Comparison of ENCODE assay signal across 22 cellular contexts in genomic region chr3:153045150-153045549, GRCh38.
DNase-seq lines count a peak whose midpoint lies in the region; ATAC-seq, FAIRE-seq and TF ChIP-seq lines count a peak whose summit lies in the region.
"Had no signal": no experiment of that assay in that cellular context is flagged by ENCODE, and none has a peak within 500 bp of the region (broad histone marks: within the 10 kb centered on the region; RNA-seq: fewer than 3 reads in every experiment).

No MANE protein-coding gene starts in this region.

- H3K36me3 ChIP-seq in HCT116 (ENCODE audit: control insufficient read depth in 1 of 2, insufficient read depth in 2 of 2, low read length in 2 of 2), result no peaks in the 10 kb centered on the region
- H3K36me3 ChIP-seq in H1 (ENCODE audit: control insufficient read depth in 2 of 4, insufficient read depth in 4 of 4, low read length in 3 of 4), result no peaks in the 10 kb centered on the region
- H3K36me3 ChIP-seq: BLaER1 treated with 17β-estradiol and CSF1 and Interleukin-3, amounts not matched to agents 10 nM and 100 nM; HAP-1 had no signal

- no peak overlapping the region for H2BK12ac ChIP-seq in H1 (ENCODE audit: low read depth, low read length)

- H2BK5ac ChIP-seq in H1 (ENCODE audit: low read depth, low read length), result no peak overlapping the region

- no peaks in the 10 kb centered on the region for H3K9me2 ChIP-seq in HCT116 (ENCODE audit: insufficient read depth)

- H3K14ac ChIP-seq in H1 (ENCODE audit: insufficient read length), result no peak overlapping the region

- no peaks in the 10 kb centered on the region for H3K36me3 Mint-ChIP-seq in activated CD8-positive, alpha-beta memory T cell treated with anti-CD3 and anti-CD28 coated beads, Interleukin-2, amount 10 ng/mL, durations not matched to agents 7 days and 5 days

- H4K20me1 ChIP-seq in HCT116 (ENCODE audit: insufficient read depth) (no peaks in the 10 kb centered on the region), H1 (replicated peaks in 1 of 2; ENCODE audit: control insufficient read depth in 1 of 2, insufficient read depth in 2 of 2, low read length in 2 of 2) (no peaks in the 10 kb centered on the region)
- H4K20me1 ChIP-seq: BLaER1 treated with 17β-estradiol and CSF1 and Interleukin-3, amounts not matched to agents 10 nM and 100 nM had no signal

- H2AK5ac ChIP-seq in H1 (ENCODE audit: low read depth, low read length), result no peak overlapping the region

- H3K4me3 ChIP-seq in HCT116 (replicated peaks in 1 of 2; ENCODE audit: low read depth in 1 of 2, low read length in 2 of 2) (no peak overlapping the region), H1 (ENCODE audit: extremely low read depth in 1 of 4, insufficient read depth in 2 of 4, low read depth in 3 of 4, low read length in 4 of 4) (no peak overlapping the region)
- H3K4me3 ChIP-seq: BLaER1 treated with 17β-estradiol and CSF1 and Interleukin-3, amounts not matched to agents 10 nM and 100 nM; HAP-1 had no signal

- H2BK120ac ChIP-seq in H1 (replicated peaks; ENCODE audit: low read depth, low read length), result no peak overlapping the region

- no peak for DNase-seq in activated CD8-positive, alpha-beta memory T cell treated with anti-CD3 and anti-CD28 coated beads, Interleukin-2, amount 10 ng/mL, durations not matched to agents 7 days and 5 days
- no peak for DNase-seq in activated CD8-positive, alpha-beta memory T cell treated with anti-CD3 and anti-CD28 coated beads for 24 hours
- no peak for DNase-seq in HCT116 (ENCODE audit: low read depth, low spot score)
- DNase-seq in H1 (ENCODE audit: low read depth in 1 of 2, low spot score in 2 of 2), result no peak
- DNase-seq: 8988T; CD8-positive, alpha-beta memory T cell; COR-L47; HFFc6; IMR-90; Karpas-422; KBM-7 had no signal

- H3K79me2 ChIP-seq in HCT116 (ENCODE audit: insufficient read depth, low read length), result no peaks in the 10 kb centered on the region
- no peaks in the 10 kb centered on the region for H3K79me2 ChIP-seq in H1 (ENCODE audit: control insufficient read depth in 1 of 2, insufficient read depth in 2 of 2, low read length in 2 of 2)

- H3K27me3 ChIP-seq in HCT116 (ENCODE audit: insufficient read depth, low read length), result no peaks in the 10 kb centered on the region
- no peaks in the 10 kb centered on the region for H3K27me3 ChIP-seq in H1 (replicated peaks in 1 of 4; ENCODE audit: control insufficient read depth in 3 of 4, extremely low read depth in 1 of 4, insufficient read depth in 3 of 4, low read length in 3 of 4)
- H3K27me3 ChIP-seq: BLaER1 treated with 17β-estradiol and CSF1 and Interleukin-3, amounts not matched to agents 10 nM and 100 nM had no signal

- CTCF ChIA-PET in activated CD8-positive, alpha-beta memory T cell treated with anti-CD3 and anti-CD28 coated beads, Interleukin-2, amount 10 ng/mL, durations not matched to agents 7 days and 5 days (lab: Charles Lee), result no interaction called here
- CTCF ChIA-PET in HCT116 (lab: Charles Lee), result no interaction called here
- CTCF ChIA-PET in H1 (lab: Charles Lee; ENCODE audit: partially characterized antibody), result interaction anchor here (0.6 kb wide), 1 partner anchor 334 kb away, joined by 3 read pairs; no protein-coding TSS in a partner anchor

- H3K56ac ChIP-seq in H1 (replicated peaks; ENCODE audit: insufficient read length, low read depth, low read length), result no peak overlapping the region

- peaks cover 6% of the 10 kb centered on the region for H3K4me1 Mint-ChIP-seq in activated CD8-positive, alpha-beta memory T cell treated with anti-CD3 and anti-CD28 coated beads, Interleukin-2, amount 10 ng/mL, durations not matched to agents 7 days and 5 days
- H3K4me1 Mint-ChIP-seq: B cell had no signal

- H3K4me1 ChIP-seq in HCT116 (ENCODE audit: control insufficient read depth in 1 of 2, insufficient read depth in 2 of 2, low read length in 2 of 2), result peaks cover 6 to 21% of the 10 kb centered on the region in 2 experiments; a peak in 3 of 4 replicates
- no peaks in the 10 kb centered on the region for H3K4me1 ChIP-seq in H1 (replicated peaks in 1 of 4; ENCODE audit: control insufficient read depth in 3 of 4, insufficient read depth in 4 of 4, low read length in 3 of 4)

- H2BK20ac ChIP-seq in H1 (ENCODE audit: low read length), result no peak overlapping the region

- no peak overlapping the region for H3K23ac ChIP-seq in H1 (ENCODE audit: insufficient read length)

- H3K79me1 ChIP-seq in H1 (ENCODE audit: low read depth, low read length), result no peaks in the 10 kb centered on the region

- H3K4ac ChIP-seq in H1 (replicated peaks; ENCODE audit: insufficient read length, low read depth, low read length), result no peak overlapping the region

- H3K9me3 ChIP-seq in HCT116 (ENCODE audit: control insufficient read depth in 1 of 2, insufficient read depth in 1 of 2, low read depth in 1 of 2, low read length in 2 of 2), result no peaks in the 10 kb centered on the region
- H3K9me3 ChIP-seq in H1 (ENCODE audit: insufficient read depth in 2 of 2, low read depth in 1 of 2, low read length in 1 of 2), result no peaks in the 10 kb centered on the region
- H3K9me3 ChIP-seq: BLaER1 treated with 17β-estradiol and CSF1 and Interleukin-3, amounts not matched to agents 10 nM and 100 nM; HAP-1 had no signal

- no peak overlapping the region for H3K4me3 Mint-ChIP-seq in activated CD8-positive, alpha-beta memory T cell treated with anti-CD3 and anti-CD28 coated beads, Interleukin-2, amount 10 ng/mL, durations not matched to agents 7 days and 5 days
- H3K4me3 Mint-ChIP-seq: B cell; CD8-positive, alpha-beta memory T cell; HFFc6 had no signal

- POLR2A ChIA-PET in HCT116 (lab: Charles Lee) (no interaction called here), H1 (lab: Charles Lee; ENCODE audit: partially characterized antibody) (interaction anchor here (1.0 kb wide), 1 partner anchor 116 kb away, joined by 3 read pairs; no protein-coding TSS in a partner anchor)

- no peak overlapping the region for H4K5ac ChIP-seq in H1 (ENCODE audit: insufficient read length, low read depth, low read length)

- no peak for ATAC-seq in activated CD8-positive, alpha-beta memory T cell treated with anti-CD3 and anti-CD28 coated beads, Interleukin-2, amount 10 ng/mL, durations not matched to agents 7 days and 5 days
- ATAC-seq in HCT116 (no peak), GM21619 (IDR thresholded peaks at IDR 0.05; ENCODE audit: unreplicated experiment) (no peak), HG03097 (IDR thresholded peaks at IDR 0.05; ENCODE audit: low FRiP score, unreplicated experiment) (no peak), HG02885 (IDR thresholded peaks at IDR 0.05; ENCODE audit: poor library complexity, unreplicated experiment) (no peak)

- intact Hi-C loops in HCT116 (cut with micrococcal nuclease), result no loop called here

- TF ChIP-seq CTCF in HCT116 (IDR thresholded peaks at IDR 0.05 in 2 of 3, conservative IDR thresholded peaks at IDR 0.05 in 1 of 3; ENCODE audit: borderline replicate concordance in 1 of 3, insufficient read depth in 1 of 3, low read depth in 2 of 3, low read length in 2 of 3) (no peak), H1 (IDR thresholded peaks at IDR 0.05; ENCODE audit: control extremely low read depth in 1 of 3, insufficient read depth in 1 of 3, low read depth in 1 of 3, low read length in 3 of 3) (no peak)

- H2BK15ac ChIP-seq in H1 (ENCODE audit: low read length), result no peak overlapping the region

- BruUV-seq in HCT116 (replicated peaks; lab: Mats Ljungman, UMichigan), result no TSS peak

- H4K8ac ChIP-seq in H1 (ENCODE audit: extremely low read depth, insufficient read depth, low read length), result no peak overlapping the region

- TF ChIP-seq RAD21 in HCT116 (IDR thresholded peaks at IDR 0.05; ENCODE audit: low read depth) (no peak), H1 (IDR thresholded peaks at IDR 0.05 in 1 of 2, conservative IDR thresholded peaks at IDR 0.05 in 1 of 2; ENCODE audit: low read depth in 2 of 2, low read length in 2 of 2) (no peak)

- no peak overlapping the region for H4K91ac ChIP-seq in H1 (replicated peaks; ENCODE audit: insufficient read length, low read length)

- H3K27ac ChIP-seq in HCT116 (ENCODE audit: low read depth, low read length) (no peak overlapping the region), H1 (ENCODE audit: low read depth, low read length) (no peak overlapping the region)
- H3K27ac ChIP-seq: BLaER1 treated with 17β-estradiol and CSF1 and Interleukin-3, amounts not matched to agents 10 nM and 100 nM; HL-60 had no signal

- H3K9me3 Mint-ChIP-seq in activated CD8-positive, alpha-beta memory T cell treated with anti-CD3 and anti-CD28 coated beads, Interleukin-2, amount 10 ng/mL, durations not matched to agents 7 days and 5 days (ENCODE audit: low read depth), result no peaks in the 10 kb centered on the region
- H3K9me3 Mint-ChIP-seq: CD8-positive, alpha-beta memory T cell; HFFc6 had no signal

- RAD21 ChIA-PET in HCT116 (lab: Charles Lee; ENCODE audit: low non-redundant PET in 1 of 2, low total read pairs in 2 of 2, uncharacterized antibody in 2 of 2, unreplicated experiment in 2 of 2), result no interaction called here

- peak overlapping the region; percentile 66 for H2AFZ ChIP-seq in HCT116 (ENCODE audit: low read depth, low read length, poor library complexity, severe bottlenecking)
- H2AFZ ChIP-seq in H1 (ENCODE audit: low read length), result peak overlapping the region; percentile 52; the same call in 1 of the 2 replicates

- no peak overlapping the region for H3K4me2 ChIP-seq in HCT116 (ENCODE audit: low read length)
- H3K4me2 ChIP-seq in H1 (ENCODE audit: insufficient read depth in 1 of 2, low read depth in 2 of 2, low read length in 2 of 2), result no peak overlapping the region

- H3K27me3 Mint-ChIP-seq in activated CD8-positive, alpha-beta memory T cell treated with anti-CD3 and anti-CD28 coated beads, Interleukin-2, amount 10 ng/mL, durations not matched to agents 7 days and 5 days, result no peaks in the 10 kb centered on the region

- H3K18ac ChIP-seq in H1 (ENCODE audit: extremely low read depth, low read length), result no peak overlapping the region

- TF ChIP-seq POLR2A in HCT116 (IDR thresholded peaks at IDR 0.05; ENCODE audit: borderline replicate concordance, extremely low read depth, insufficient read depth, insufficient read length), result no peak
- no peak for TF ChIP-seq POLR2A in H1 (IDR thresholded peaks at IDR 0.05; ENCODE audit: control extremely low read depth in 1 of 2, low read depth in 2 of 2, low read length in 2 of 2)

- no peaks in the 10 kb centered on the region for H3K23me2 ChIP-seq in H1 (ENCODE audit: low read depth, low read length)

- FAIRE-seq in H1 (lab: Jason Lieb, UNC), result no peak
- FAIRE-seq: D721Med, G401.6, GM12892, GM18507 had no signal

- no peak for TF ChIP-seq EP300 in H1 (IDR thresholded peaks at IDR 0.05; ENCODE audit: borderline replicate concordance in 1 of 2, low read depth in 2 of 2, low read length in 2 of 2)

- H3K27ac Mint-ChIP-seq in activated CD8-positive, alpha-beta memory T cell treated with anti-CD3 and anti-CD28 coated beads, Interleukin-2, amount 10 ng/mL, durations not matched to agents 7 days and 5 days, result peak overlapping the region; percentile 11
- H3K27ac Mint-ChIP-seq: B cell; CD8-positive, alpha-beta memory T cell; HFFc6 had no signal

- H3K9ac ChIP-seq in HCT116 (ENCODE audit: low read length) (no peak overlapping the region), H1 (replicated peaks in 1 of 4; ENCODE audit: extremely low read depth in 1 of 4, low read depth in 3 of 4, low read length in 3 of 4) (no peak overlapping the region)
- H3K9ac ChIP-seq: BLaER1 treated with 17β-estradiol and CSF1 and Interleukin-3, amounts not matched to agents 10 nM and 100 nM had no signal

TF ChIP-seq in HCT116, 20 proteins besides CTCF, POLR2A, EP300 and RAD21 (continues in another document):
- no peak for TF ChIP-seq CEBPB (IDR thresholded peaks at IDR 0.05; ENCODE audit: low read depth)
